8 cellular contexts compared by ENCODE assay signal in genomic region chr3:129161860-129162271, GRCh38. TPM values are rescaled to one million over a fixed set of nuclear protein-coding genes. Genes with fewer than 3 reads are reported as not detected.
DNase-seq lines count a peak whose midpoint lies in the region; ATAC-seq and TF ChIP-seq lines count a peak whose summit lies in the region.

No MANE protein-coding gene starts in this region.

- peak overlapping the region; percentile 86 for H3K4me3 Mint-ChIP-seq in stimulated activated memory B cell treated with anti-CD40 and anti-IgM and Interleukin-4, amounts not matched to agents 10 μg/mL and 1 μg/mL and 100 μg/mL, for 72 hours

- peaks cover 30% of the 10 kb centered on the region for H3K36me3 Mint-ChIP-seq in stimulated activated memory B cell treated with anti-CD40 and anti-IgM and Interleukin-4, amounts not matched to agents 10 μg/mL and 1 μg/mL and 100 μg/mL, for 72 hours

- peaks cover 6% of the 10 kb centered on the region for H3K4me1 ChIP-seq in BE2C
- peaks cover 23% of the 10 kb centered on the region for H3K4me1 ChIP-seq in Panc1 (ENCODE audit: control insufficient read depth, insufficient read depth, low read length)

- DNase-seq in BE2C (no peak), Panc1 (ENCODE audit: low read depth, low spot score) (no peak), brain microvascular endothelial cell (no peak), kidney epithelial cell (ENCODE audit: low read depth) (no peak), NCI-H2196 (lab: John Stamatoyannopoulos, UW; ENCODE audit: unreplicated experiment) (no peak), NCI-H128 (lab: John Stamatoyannopoulos, UW; ENCODE audit: unreplicated experiment) (no peak)

- peak overlapping the region; percentile 100 for H3K27ac ChIP-seq in Panc1 (ENCODE audit: low read length)
- H3K27ac ChIP-seq in brain microvascular endothelial cell, result peak overlapping the region; percentile 95

- peak overlapping the region; percentile 98 for H3K4me3 ChIP-seq in BE2C (ENCODE audit: low read depth, low read length)
- H3K4me3 ChIP-seq in Panc1 (ENCODE audit: low read depth in 2 of 2, low read length in 2 of 2), result peak overlapping the region; percentile 95 to 98
- peak overlapping the region; percentile 88 for H3K4me3 ChIP-seq in brain microvascular endothelial cell (ENCODE audit: low read depth, low read length)
- peak overlapping the region; percentile 57 for H3K4me3 ChIP-seq in kidney epithelial cell (ENCODE audit: low read depth, low read length)

- in situ Hi-C loops in Panc1 (cut with HindIII; ENCODE audit: low pct_unique_long_range_greater_than_20kb, low sequenced_read_pairs) (no loop called here), brain microvascular endothelial cell (cut with HindIII; ENCODE audit: low pct_ligation_motif_present, low sequenced_read_pairs) (no loop called here)

- no TSS peak for BruUV-seq in Panc1 (replicated peaks; lab: Mats Ljungman, UMichigan)

- CTCF ChIA-PET in Panc1 (lab: Charles Lee), result interaction anchor here (0.5 to 1.1 kb wide), 8 partner anchors 13 to 192 kb away, joined by 3 to 6 read pairs (median 4); partner anchors contain the start of genes COPG1 and RAB43

- H3K9me3 Mint-ChIP-seq in stimulated activated memory B cell treated with anti-CD40 and anti-IgM and Interleukin-4, amounts not matched to agents 10 μg/mL and 1 μg/mL and 100 μg/mL, for 72 hours, result no peaks in the 10 kb centered on the region

- POLR2A ChIA-PET in Panc1 (lab: Charles Lee), result interaction anchor here (0.6 to 1.0 kb wide), 3 partner anchors 86 to 192 kb away, joined by 4 to 9 read pairs (median 7); no protein-coding TSS in a partner anchor

- H3K36me3 ChIP-seq in BE2C, result peaks cover 13% of the 10 kb centered on the region
- H3K36me3 ChIP-seq in Panc1 (ENCODE audit: control insufficient read depth, insufficient read depth, low read length), result peaks cover 11% of the 10 kb centered on the region
- peaks cover 11% of the 10 kb centered on the region for H3K36me3 ChIP-seq in brain microvascular endothelial cell (replicated peaks)
- no peaks in the 10 kb centered on the region for H3K36me3 ChIP-seq in kidney epithelial cell (ENCODE audit: control insufficient read depth, insufficient read depth, low read length)

- peak; percentile 5 for ATAC-seq in GM21529 (IDR thresholded peaks at IDR 0.05; ENCODE audit: unreplicated experiment)
- ATAC-seq in Panc1, result peak; percentile 36
- peak; percentile 11 for ATAC-seq in stimulated activated memory B cell treated with anti-CD40 and anti-IgM and Interleukin-4, amounts not matched to agents 10 μg/mL and 1 μg/mL and 100 μg/mL, for 72 hours

- peaks cover 35% of the 10 kb centered on the region for H3K4me1 Mint-ChIP-seq in stimulated activated memory B cell treated with anti-CD40 and anti-IgM and Interleukin-4, amounts not matched to agents 10 μg/mL and 1 μg/mL and 100 μg/mL, for 72 hours

- no peaks in the 10 kb centered on the region for H3K9me3 ChIP-seq in BE2C
- no peaks in the 10 kb centered on the region for H3K9me3 ChIP-seq in Panc1 (ENCODE audit: control insufficient read depth, insufficient read depth, low read depth, low read length)

- peak overlapping the region; percentile 95 for H3K27ac Mint-ChIP-seq in stimulated activated memory B cell treated with anti-CD40 and anti-IgM and Interleukin-4, amounts not matched to agents 10 μg/mL and 1 μg/mL and 100 μg/mL, for 72 hours

- intact Hi-C loops in Panc1 (cut with micrococcal nuclease; ENCODE audit: unreplicated experiment), result no loop called here

- H3K27me3 ChIP-seq in BE2C, result no peaks in the 10 kb centered on the region
- no peaks in the 10 kb centered on the region for H3K27me3 ChIP-seq in Panc1 (ENCODE audit: control insufficient read depth, insufficient read depth, low read length)
- no peaks in the 10 kb centered on the region for H3K27me3 ChIP-seq in brain microvascular endothelial cell (replicated peaks)
- no peaks in the 10 kb centered on the region for H3K27me3 ChIP-seq in kidney epithelial cell (ENCODE audit: control insufficient read depth, insufficient read depth, low read length)

- no peak for TF ChIP-seq CTCF in BE2C (IDR thresholded peaks at IDR 0.05; ENCODE audit: low read depth, low read length)
- peak; percentile 71 for TF ChIP-seq CTCF in Panc1 (IDR thresholded peaks at IDR 0.05)
- peak; percentile 14 for TF ChIP-seq CTCF in brain microvascular endothelial cell (IDR thresholded peaks at IDR 0.05; ENCODE audit: low read depth, low read length, missing control alignments)
- TF ChIP-seq CTCF in kidney epithelial cell (IDR thresholded peaks at IDR 0.05; ENCODE audit: insufficient read depth, low read length, poor library complexity, severe bottlenecking), result no peak

- H3K27me3 Mint-ChIP-seq in stimulated activated memory B cell treated with anti-CD40 and anti-IgM and Interleukin-4, amounts not matched to agents 10 μg/mL and 1 μg/mL and 100 μg/mL, for 72 hours, result no peaks in the 10 kb centered on the region

RNA-seq across cellular contexts. Expression of gene ISY1, which starts 1.0 kb away (rescaled TPM):
- 95.0 TPM for polyA plus RNA-seq in BE2C (2012; ENCODE audit: insufficient read depth, insufficient read length, low read depth)
- total RNA-seq in Panc1 (2021; ENCODE audit: unreplicated experiment) (45.7 TPM), kidney epithelial cell (21.2 and 27.7 TPM in 2 replicates)
- polyA plus RNA-seq in Panc1 (2012; ENCODE audit: insufficient read length), result 53.6 TPM

RNA-seq across cellular contexts. Expression of gene CNBP, which starts 21.8 kb away (rescaled TPM):
- 597 TPM for polyA plus RNA-seq in BE2C (2012; ENCODE audit: insufficient read depth, insufficient read length, low read depth)
- total RNA-seq in Panc1 (2021; ENCODE audit: unreplicated experiment) (355 TPM), kidney epithelial cell (256 and 271 TPM in 2 replicates)
- 390 TPM for polyA plus RNA-seq in Panc1 (2012; ENCODE audit: insufficient read length)

RNA-seq across cellular contexts. Expression of gene RAB43, which starts 40.3 kb away (rescaled TPM):
- polyA plus RNA-seq in BE2C (2012; ENCODE audit: insufficient read depth, insufficient read length, low read depth), result 1.2 TPM
- 27.7 TPM for total RNA-seq in Panc1 (2021; ENCODE audit: unreplicated experiment)
- 30.0 TPM for polyA plus RNA-seq in Panc1 (2012; ENCODE audit: insufficient read length)
- total RNA-seq in kidney epithelial cell, result 54.6 and 58.0 TPM in 2 replicates

Comparison
In these comparisons a context has a peak if more than half of its experiments do, and no peak if none do; other contexts are left out.
1. CTCF ChIP-seq: peak in Panc1 (single experiment) and brain microvascular endothelial cell (single experiment); none in BE2C (single experiment) and kidney epithelial cell (single experiment).
2. Peak in every context shown above with its lines, with median percentiles within 50 percentile points of each other: H3K4me3 ChIP-seq and ATAC-seq.